Comparison of ENCODE assay signal across 1 cellular context in genomic region chr22:44799932-44800634, GRCh38.
TF ChIP-seq lines count a peak whose summit lies in the region.
"Not testable (repeated sequence)": the region's sequence is repeated elsewhere in the genome, so short reads cannot be mapped to it uniquely, and the experiment has no call there.

No MANE protein-coding gene starts in this region.

TF ChIP-seq in K562, 482 proteins besides CTCF, POLR2A, EP300 and RAD21:
- peak; percentile 53 for TF ChIP-seq ATF3 (IDR thresholded peaks at IDR 0.05)
- not testable (repeated sequence) for TF ChIP-seq ATF3 (CRISPR knock-in tag; conservative IDR thresholded peaks at IDR 0.05)
- TF ChIP-seq CEBPB (tag; IDR thresholded peaks at IDR 0.05): peak; percentile 18; the same call in 1 of the 2 replicates
- peak; percentile 70 for TF ChIP-seq CBFA2T3 (IDR thresholded peaks at IDR 0.05)
- TF ChIP-seq TCF3 (CRISPR knock-in tag; IDR thresholded peaks at IDR 0.05): peak; percentile 58
- peak; percentile 61 for TF ChIP-seq CEBPG (CRISPR knock-in tag; IDR thresholded peaks at IDR 0.05)
- TF ChIP-seq CEBPG (tag; conservative IDR thresholded peaks at IDR 0.05 in 1 of 2, IDR thresholded peaks at IDR 0.05 in 1 of 2): 0 out of 4 replicates have a peak, but pooled peaks of 1 of the 2 experiments have one; percentile 17
- peak; percentile 43 for TF ChIP-seq NFIC (IDR thresholded peaks at IDR 0.05)
- TF ChIP-seq CBFA2T2 (conservative IDR thresholded peaks at IDR 0.05): peak; percentile 54
- TF ChIP-seq ARID1B (IDR thresholded peaks at IDR 0.05): peak; percentile 43
- TF ChIP-seq TAL1 (IDR thresholded peaks at IDR 0.05): peak; percentile 41; the same call in 1 of the 2 replicates
